17 cellular contexts compared by ENCODE assay signal in genomic region chr12:24913953-24914352, GRCh38. TPM values are rescaled to one million over a fixed set of nuclear protein-coding genes. Genes with fewer than 3 reads are reported as not detected.
A peak's percentile ranks its signal among the peaks of the same experiment; 100 is the strongest.
DNase-seq lines count a peak whose midpoint lies in the region; ATAC-seq, FAIRE-seq and TF ChIP-seq lines count a peak whose summit lies in the region.
"Had no signal": no experiment of that assay in that cellular context is flagged by ENCODE, and none has a peak within 500 bp of the region (broad histone marks: within the 10 kb centered on the region; RNA-seq: fewer than 3 reads in every experiment).

No MANE protein-coding gene starts in this region.

- no peak for TF ChIP-seq POLR2A in esophagus muscularis mucosa (IDR thresholded peaks at IDR 0.05; ENCODE audit: low read depth)

- H3K4me2 ChIP-seq in astrocyte (ENCODE audit: low read length), result no peak overlapping the region
- H3K4me2 ChIP-seq: A549, GM23338 had no signal

- no peak overlapping the region for H2AFZ ChIP-seq in astrocyte (ENCODE audit: low read depth, low read length)
- H2AFZ ChIP-seq: GM23338 had no signal

- H3K36me3 ChIP-seq in HEK293 (ENCODE audit: control insufficient read depth in 2 of 2, insufficient read depth in 1 of 2, low read length in 2 of 2) (no peaks in the 10 kb centered on the region), astrocyte (ENCODE audit: insufficient read depth, low read length) (no peaks in the 10 kb centered on the region), esophagus muscularis mucosa (no peaks in the 10 kb centered on the region)

- no peak for ATAC-seq in HG03521 (IDR thresholded peaks at IDR 0.05; ENCODE audit: unreplicated experiment)
- ATAC-seq in GM19023 (IDR thresholded peaks at IDR 0.05; ENCODE audit: unreplicated experiment), result no peak
- ATAC-seq: A549, GM23338 had no signal

- H3K27me3 Mint-ChIP-seq in astrocyte (ENCODE audit: low read depth, unreplicated experiment), result no peaks in the 10 kb centered on the region
- H3K27me3 Mint-ChIP-seq: CD8-positive, alpha-beta memory T cell had no signal

- peaks cover 43% of the 10 kb centered on the region for H4K20me1 ChIP-seq in astrocyte (ENCODE audit: insufficient read depth, low read length)

- DNase-seq in astrocyte (ENCODE audit: low read depth) (no peak), esophagus muscularis mucosa (ENCODE audit: extremely low spot score) (peak; percentile 21), occipital lobe (lab: John Stamatoyannopoulos, UW) (no peak), HEK293T (ENCODE audit: extremely low spot score) (no peak)
- DNase-seq: BE2C; CD8-positive, alpha-beta memory T cell; DMS53; GF-D8; H7; KG1 had no signal

- H3K36me3 Mint-ChIP-seq in astrocyte (ENCODE audit: low read depth, unreplicated experiment), result peaks cover 18% of the 10 kb centered on the region
- H3K36me3 Mint-ChIP-seq: CD8-positive, alpha-beta memory T cell had no signal

- H3K4me1 Mint-ChIP-seq in astrocyte (ENCODE audit: low read depth, unreplicated experiment), result peaks cover 38% of the 10 kb centered on the region
- H3K4me1 Mint-ChIP-seq: CD8-positive, alpha-beta memory T cell had no signal

- peak overlapping the region; percentile 15 for H3K27ac Mint-ChIP-seq in astrocyte (ENCODE audit: unreplicated experiment)
- H3K27ac Mint-ChIP-seq: GM23338 had no signal

- H3K4me3 Mint-ChIP-seq in astrocyte (ENCODE audit: unreplicated experiment), result no peak overlapping the region
- H3K4me3 Mint-ChIP-seq: CD8-positive, alpha-beta memory T cell; GM23338 had no signal

- H3K79me2 ChIP-seq in astrocyte (ENCODE audit: insufficient read depth, low read length), result peaks cover 68% of the 10 kb centered on the region

- intact Hi-C loops in esophagus muscularis mucosa (cut with DNase I), result no loop called here

- H3K9ac ChIP-seq in astrocyte (ENCODE audit: low read length), result no peak overlapping the region

- WGBS in esophagus muscularis mucosa, result 100% methylated on average over 3 of the region's 3 CpGs

- no peaks in the 10 kb centered on the region for H3K9me3 Mint-ChIP-seq in astrocyte (ENCODE audit: unreplicated experiment)
- H3K9me3 Mint-ChIP-seq: CD8-positive, alpha-beta memory T cell; GM23338 had no signal

- no peak for FAIRE-seq in astrocyte (lab: Jason Lieb, UNC)
- FAIRE-seq: A549, GM18507 had no signal

- CTCF ChIA-PET in HEK293 (lab: Yijun Ruan, JAX), result no interaction called here
- CTCF ChIA-PET in HEK293T (lab: Yijun Ruan, JAX), result no interaction called here

- no peak for TF ChIP-seq CTCF in HEK293 (tag by site-specific recombination; IDR thresholded peaks at IDR 0.05)
- TF ChIP-seq CTCF in astrocyte (IDR thresholded peaks at IDR 0.05; ENCODE audit: insufficient read depth, low read depth, low read length), result no peak
- no peak for TF ChIP-seq CTCF in esophagus muscularis mucosa (IDR thresholded peaks at IDR 0.05)

- H3K27me3 ChIP-seq in astrocyte (ENCODE audit: insufficient read depth, low read length), result no peaks in the 10 kb centered on the region
- no peaks in the 10 kb centered on the region for H3K27me3 ChIP-seq in esophagus muscularis mucosa
- H3K27me3 ChIP-seq: BE2C had no signal

- H3K9me3 ChIP-seq in HEK293 (ENCODE audit: control insufficient read depth, insufficient read depth, low read depth, low read length) (no peaks in the 10 kb centered on the region), astrocyte (ENCODE audit: insufficient read depth, low read depth, low read length) (no peaks in the 10 kb centered on the region), esophagus muscularis mucosa (no peaks in the 10 kb centered on the region)
- H3K9me3 ChIP-seq: A549, BE2C had no signal

- H3K27ac ChIP-seq in HEK293 (ENCODE audit: extremely low read depth, low read depth, low read length) (no peak overlapping the region), astrocyte (ENCODE audit: low read depth, low read length) (no peak overlapping the region), esophagus muscularis mucosa (replicated peaks in 1 of 4) (no peak overlapping the region)
- H3K27ac ChIP-seq: A549, HL-60 had no signal

- TF ChIP-seq EP300 in esophagus muscularis mucosa (IDR thresholded peaks at IDR 0.05), result no peak

- no peak overlapping the region for H3K4me3 ChIP-seq in HEK293 (ENCODE audit: low read depth, low read length)
- H3K4me3 ChIP-seq in astrocyte (ENCODE audit: insufficient read depth, low read depth, low read length), result no peak overlapping the region
- no peak overlapping the region for H3K4me3 ChIP-seq in esophagus muscularis mucosa
- H3K4me3 ChIP-seq: A549, GM23338 had no signal

- H3K4me1 ChIP-seq in HEK293 (ENCODE audit: control insufficient read depth, insufficient read depth, low read length) (0 out of 2 replicates have a peak, but pooled peaks cover 2% of the 10 kb centered on the region), astrocyte (ENCODE audit: insufficient read depth, low read length) (peaks cover 23% of the 10 kb centered on the region), esophagus muscularis mucosa (no peaks in the 10 kb centered on the region)

- POLR2A ChIA-PET in HEK293 (lab: Yijun Ruan, JAX) (no interaction called here), HEK293T (lab: Yijun Ruan, JAX) (interaction anchor here (1.0 kb wide), 1 partner anchor 11 kb away, joined by 3 read pairs; no protein-coding TSS in a partner anchor)

TF ChIP-seq in HEK293, 187 proteins besides CTCF, POLR2A, EP300 and RAD21:
- TF ChIP-seq ZNF292 (tag by site-specific recombination; IDR thresholded peaks at IDR 0.05; ENCODE audit: borderline replicate concordance, low read depth) (no peak), ZSCAN4 (tag by site-specific recombination; IDR thresholded peaks at IDR 0.05) (no peak), GLIS2 (tag by site-specific recombination; IDR thresholded peaks at IDR 0.05) (no peak), ZNF571 (tag by site-specific recombination; IDR thresholded peaks at IDR 0.05) (no peak), ZNF776 (tag by site-specific recombination; IDR thresholded peaks at IDR 0.05; ENCODE audit: borderline replicate concordance) (no peak), ZNF391 (tag by site-specific recombination; IDR thresholded peaks at IDR 0.05; ENCODE audit: borderline replicate concordance, low read depth) (no peak), ZNF121 (tag by site-specific recombination; IDR thresholded peaks at IDR 0.05) (peak; percentile 83), ZNF133 (tag by site-specific recombination; IDR thresholded peaks at IDR 0.05) (no peak)

TF ChIP-seq in HEK293T, 16 proteins besides CTCF, POLR2A, EP300 and RAD21:
- no peak for TF ChIP-seq LEF1 (IDR thresholded peaks at IDR 0.05; ENCODE audit: borderline replicate concordance)
- TF ChIP-seq TARDBP (IDR thresholded peaks at IDR 0.05), result no peak
- no peak for TF ChIP-seq FOXK2 (IDR thresholded peaks at IDR 0.05)
- no peak for TF ChIP-seq BHLHE40 (IDR thresholded peaks at IDR 0.05; ENCODE audit: borderline replicate concordance)
- TF ChIP-seq ZNF384 (IDR thresholded peaks at IDR 0.05), result no peak
- no peak for TF ChIP-seq FOXA1 (IDR thresholded peaks at IDR 0.05)
- no peak for TF ChIP-seq SP1 (IDR thresholded peaks at IDR 0.05)
- TF ChIP-seq ARNT (IDR thresholded peaks at IDR 0.05), result no peak
- TF ChIP-seq SUZ12 (IDR thresholded peaks at IDR 0.05), result no peak
- no peak for TF ChIP-seq CTBP1 (IDR thresholded peaks at IDR 0.05; ENCODE audit: borderline replicate concordance)
- TF ChIP-seq ELF4 (IDR thresholded peaks at IDR 0.05), result no peak
- TF ChIP-seq HDGF (IDR thresholded peaks at IDR 0.05; ENCODE audit: borderline replicate concordance), result no peak
- no peak for TF ChIP-seq NFRKB (IDR thresholded peaks at IDR 0.05)
- TF ChIP-seq L3MBTL2 (conservative IDR thresholded peaks at IDR 0.05), result no peak
- no peak for TF ChIP-seq FOXM1 (IDR thresholded peaks at IDR 0.05; ENCODE audit: borderline replicate concordance)
- no peak for TF ChIP-seq PKNOX1 (IDR thresholded peaks at IDR 0.05)

RNA-seq across cellular contexts. Expression of gene BCAT1, which starts 34.9 kb away (rescaled TPM):
- total RNA-seq in astrocyte (459 and 476 TPM in 2 replicates), esophagus muscularis mucosa (10 to 100 TPM in 3 of 4 donors, 1 to 10 TPM in 1; 9.1 to 23.4 (median 14.7) TPM), occipital lobe (45.2 TPM)
